ENCODE assay signal across 24 cellular contexts in the genomic region with DNA sequence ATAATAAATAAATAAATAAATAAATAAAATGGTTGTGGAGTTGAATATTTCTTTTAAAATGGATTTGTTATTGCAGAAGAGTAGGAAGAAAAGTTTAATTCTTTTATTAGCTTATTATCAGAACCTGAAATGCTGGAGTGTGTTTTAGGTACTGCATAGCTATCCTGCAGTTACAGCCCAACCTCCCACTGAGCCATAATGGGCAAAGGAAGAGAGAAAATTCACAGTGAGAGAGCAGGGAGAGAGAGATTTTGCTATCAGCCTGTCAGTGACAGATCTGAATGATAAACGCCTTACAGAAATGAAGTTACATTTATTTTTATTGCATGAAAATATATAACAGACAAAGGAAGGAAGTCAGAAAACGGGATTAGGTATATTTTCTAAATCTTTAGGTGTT.
"Had no signal": no experiment of that assay in that cellular context is flagged by ENCODE, and none has a peak within 500 bp of the region (broad histone marks: within the 10 kb centered on the region; RNA-seq: fewer than 3 reads in every experiment).

No MANE protein-coding gene starts in this region.

- H3K27ac ChIP-seq: body of pancreas, hepatocyte, lower lobe of right lung, prostate gland, thoracic aorta, vagina had no signal

- FAIRE-seq: colon, endothelial cell of umbilical vein had no signal

- DNase-seq: activated B cell treated with CpG ODN at 0.5 μM for 24 hours; activated CD4-positive, alpha-beta T cell treated with anti-CD3 and anti-CD28 coated beads for 36 hours; activated CD4-positive, alpha-beta T cell treated with anti-CD3 and anti-CD28 coated beads, Interleukin-2, amount 50 U/mL, for 48 hours; activated CD8-positive, alpha-beta memory T cell treated with anti-CD3 and anti-CD28 coated beads, Interleukin-2, amount 50 U/mL, for 48 hours; activated naive CD4-positive, alpha-beta T cell treated with anti-CD3 and anti-CD28 coated beads for 36 hours; activated naive CD8-positive, alpha-beta T cell treated with anti-CD3 and anti-CD28 coated beads, Interleukin-2, amount 10 ng/mL, durations not matched to agents 7 days and 5 days; activated T-cell treated with anti-CD3 and anti-CD28 coated beads, Interleukin-2, amount 50 U/mL, for 4 hours; body of pancreas; effector memory CD4-positive, alpha-beta T cell; foreskin melanocyte; glutamatergic neuron; lower lobe of right lung; naive thymus-derived CD4-positive, alpha-beta T cell; stimulated activated CD4-positive, alpha-beta T cell treated with anti-CD3 and anti-CD28 coated beads, Interleukin-4, amount 100 ng/mL, for 1 hour; stimulated activated naive CD4-positive, alpha-beta T cell; T-helper 9 cell had no signal

- H3K9me3 ChIP-seq: body of pancreas, lower lobe of right lung, prostate gland, thoracic aorta, vagina had no signal

- H3K27me3 ChIP-seq: body of pancreas, hepatocyte, vagina had no signal

- ATAC-seq: activated CD4-positive, alpha-beta T cell treated with anti-CD3 and anti-CD28 coated beads for 36 hours; activated T-cell treated with anti-CD3 and anti-CD28 coated beads, Interleukin-2, amount 50 U/mL, for 4 hours; body of pancreas; esophagus mucosa; left lobe of liver; lower lobe of right lung; naive thymus-derived CD4-positive, alpha-beta T cell had no signal

- H3K4me1 ChIP-seq: body of pancreas, lower lobe of right lung, prostate gland, vagina had no signal

- H3K36me3 ChIP-seq: lower lobe of right lung, prostate gland, thoracic aorta, vagina had no signal

- H3K4me3 ChIP-seq: body of pancreas, hepatocyte, lower lobe of right lung, prostate gland, thoracic aorta, vagina had no signal
